ENCODE assay signal across 1 cellular context in the genomic region with DNA sequence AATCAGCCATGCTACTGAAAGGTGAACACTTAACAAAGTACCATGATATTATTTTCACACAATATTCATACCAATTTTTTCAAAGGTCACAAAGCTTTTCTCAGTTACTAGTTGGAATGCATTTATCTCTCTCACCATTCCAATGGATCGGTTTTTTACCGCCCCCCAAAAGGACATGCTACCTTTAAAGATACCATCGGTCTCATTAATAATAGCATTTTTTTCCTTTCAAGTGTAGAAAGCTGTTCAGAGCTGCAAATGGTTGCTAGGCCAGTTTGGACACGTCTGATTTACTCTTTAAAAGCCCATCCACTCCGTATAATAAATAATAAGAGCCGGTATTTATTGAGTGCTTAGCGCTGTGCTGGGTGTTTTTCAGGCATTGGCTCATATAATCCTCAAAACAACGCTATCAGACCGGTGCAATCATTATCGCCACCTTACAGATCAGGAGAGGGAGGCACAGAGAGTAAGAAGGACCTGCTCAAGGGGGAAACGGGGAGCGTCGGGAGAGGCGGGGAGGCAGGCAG.
TF ChIP-seq lines count a peak whose summit lies in the region.

No MANE protein-coding gene starts in this region.

TF ChIP-seq in HepG2, 621 proteins besides CTCF, POLR2A, EP300 and RAD21 (continued from another document):
- TF ChIP-seq, protein P1, sequence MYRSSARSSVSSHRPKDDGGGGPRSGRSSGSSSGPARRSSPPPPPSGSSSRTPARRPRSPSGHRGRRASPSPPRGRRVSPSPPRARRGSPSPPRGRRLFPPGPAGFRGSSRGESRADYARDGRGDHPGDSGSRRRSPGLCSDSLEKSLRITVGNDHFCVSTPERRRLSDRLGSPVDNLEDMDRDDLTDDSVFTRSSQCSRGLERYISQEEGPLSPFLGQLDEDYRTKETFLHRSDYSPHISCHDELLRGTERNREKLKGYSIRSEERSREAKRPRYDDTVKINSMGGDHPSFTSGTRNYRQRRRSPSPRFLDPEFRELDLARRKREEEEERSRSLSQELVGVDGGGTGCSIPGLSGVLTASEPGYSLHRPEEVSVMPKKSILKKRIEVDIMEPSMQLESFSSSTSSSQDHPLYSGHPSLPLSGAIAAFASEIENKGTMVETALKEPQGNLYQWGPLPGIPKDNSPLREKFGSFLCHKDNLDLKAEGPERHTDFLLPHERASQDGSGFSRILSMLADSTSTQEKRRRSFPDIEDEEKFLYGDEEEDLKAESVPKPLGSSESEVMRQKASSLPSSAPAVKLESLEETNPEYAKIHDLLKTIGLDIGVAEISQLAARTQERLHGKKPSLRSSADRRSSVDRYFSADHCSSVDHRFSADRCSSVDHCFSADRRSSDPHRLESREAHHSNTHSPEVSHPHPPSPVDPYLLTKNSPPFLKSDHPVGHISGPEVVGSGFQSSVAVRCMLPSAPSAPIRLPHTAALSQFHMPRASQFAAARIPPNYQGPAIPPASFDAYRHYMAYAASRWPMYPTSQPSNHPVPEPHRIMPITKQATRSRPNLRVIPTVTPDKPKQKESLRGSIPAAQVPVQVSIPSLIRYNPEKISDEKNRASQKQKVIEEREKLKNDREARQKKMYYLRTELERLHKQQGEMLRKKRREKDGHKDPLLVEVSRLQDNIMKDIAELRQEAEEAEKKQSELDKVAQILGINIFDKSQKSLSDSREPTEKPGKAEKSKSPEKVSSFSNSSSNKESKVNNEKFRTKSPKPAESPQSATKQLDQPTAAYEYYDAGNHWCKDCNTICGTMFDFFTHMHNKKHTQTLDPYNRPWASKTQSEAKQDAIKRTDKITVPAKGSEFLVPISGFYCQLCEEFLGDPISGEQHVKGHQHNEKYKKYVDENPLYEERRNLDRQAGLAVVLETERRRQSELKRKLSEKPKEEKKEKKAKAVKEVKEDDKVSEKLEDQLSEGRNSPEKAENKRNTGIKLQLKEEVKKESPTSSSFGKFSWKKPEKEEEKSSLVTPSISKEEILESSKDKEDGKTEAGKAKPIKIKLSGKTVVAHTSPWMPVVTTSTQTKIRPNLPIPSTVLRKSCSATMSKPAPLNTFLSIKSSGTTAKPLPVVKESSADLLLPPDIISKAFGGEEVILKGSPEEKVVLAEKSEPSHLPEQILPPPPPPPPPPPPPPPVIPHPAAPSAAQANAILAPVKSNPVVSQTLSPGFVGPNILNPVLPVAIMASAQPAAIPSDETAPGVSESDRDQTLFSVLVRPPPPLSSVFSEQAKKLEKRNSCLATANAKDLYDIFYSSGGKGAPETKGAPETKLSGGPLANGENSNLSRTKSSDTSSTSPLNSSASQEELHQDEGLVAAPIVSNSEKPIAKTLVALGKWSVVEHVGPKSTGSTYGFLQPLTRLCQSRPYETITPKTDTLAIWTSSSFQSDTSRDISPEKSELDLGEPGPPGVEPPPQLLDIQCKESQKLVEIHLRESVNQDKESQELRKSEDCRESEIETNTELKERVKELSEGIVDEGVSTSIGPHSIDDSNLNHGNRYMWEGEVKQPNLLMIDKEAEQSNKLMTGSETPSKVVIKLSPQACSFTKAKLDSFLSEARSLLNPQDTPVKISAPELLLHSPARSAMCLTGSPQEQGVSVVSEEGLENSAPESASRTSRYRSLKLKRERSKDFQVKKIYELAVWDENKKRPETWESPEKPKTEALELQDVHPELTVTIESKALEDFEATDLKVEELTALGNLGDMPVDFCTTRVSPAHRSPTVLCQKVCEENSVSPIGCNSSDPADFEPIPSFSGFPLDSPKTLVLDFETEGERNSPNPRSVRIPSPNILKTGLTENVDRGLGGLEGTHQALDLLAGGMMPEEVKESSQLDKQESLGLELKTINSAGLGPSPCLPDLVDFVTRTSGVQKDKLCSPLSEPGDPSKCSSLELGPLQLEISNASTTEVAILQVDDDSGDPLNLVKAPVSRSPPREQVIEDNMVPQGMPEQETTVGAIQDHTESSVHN (CRISPR knock-in tag; IDR thresholded peaks at IDR 0.05), result 0 out of 2 replicates have a peak, but pooled peaks have one; percentile 21
TF ChIP-seq in HepG2: peak in this region for 1.
